In the genomic region with DNA sequence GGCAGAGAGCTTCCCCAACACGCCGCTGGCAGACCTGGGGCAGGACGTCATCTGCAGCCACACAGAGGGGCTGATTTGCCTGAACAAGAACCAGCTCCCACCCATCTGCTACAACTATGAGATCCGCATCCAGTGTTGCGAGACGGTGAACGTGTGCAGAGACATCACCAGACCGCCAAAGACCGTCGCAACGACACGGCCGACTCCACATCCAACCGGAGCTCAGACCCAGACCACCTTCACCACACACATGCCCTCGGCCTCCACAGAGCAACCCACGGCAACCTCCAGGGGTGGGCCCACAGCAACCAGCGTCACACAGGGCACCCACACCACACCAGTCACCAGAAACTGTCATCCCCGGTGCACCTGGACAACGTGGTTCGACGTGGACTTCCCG, we compare ENCODE assay signal across 11 cellular contexts. TPM values are rescaled to one million over a fixed set of nuclear protein-coding genes. Genes with fewer than 3 reads are reported as not detected.
"Had no signal": no experiment of that assay in that cellular context is flagged by ENCODE, and none has a peak within 500 bp of the region (broad histone marks: within the 10 kb centered on the region; RNA-seq: fewer than 3 reads in every experiment).

No MANE protein-coding gene starts in this region.

RNA-seq across cellular contexts. Expression of gene MUC5AC, which starts 26.4 kb away (rescaled TPM):
- total RNA-seq: subcutaneous adipose tissue, suprapubic skin, thyroid gland, tibial nerve, transverse colon, upper lobe of right lung, ureter, urinary bladder, vagina had no signal

RNA-seq across cellular contexts. Expression of gene MUC5B, which starts 38.7 kb away (rescaled TPM):
- total RNA-seq: subcutaneous adipose tissue, temporal lobe, thoracic aorta, thyroid gland, ureter, urinary bladder had no signal
